ENCODE assay signal across 16 cellular contexts in genomic region chr13:26517931-26518330, GRCh38. TPM values are rescaled to one million over a fixed set of nuclear protein-coding genes. Genes with fewer than 3 reads are reported as not detected.
DNase-seq lines count a peak whose midpoint lies in the region; ATAC-seq and TF ChIP-seq lines count a peak whose summit lies in the region.
"Had no signal": no experiment of that assay in that cellular context is flagged by ENCODE, and none has a peak within 500 bp of the region (broad histone marks: within the 10 kb centered on the region; RNA-seq: fewer than 3 reads in every experiment).

No MANE protein-coding gene starts in this region.

- H4K20me1 ChIP-seq in GM23338 (replicated peaks; ENCODE audit: insufficient read depth) (no peaks in the 10 kb centered on the region), neural cell (ENCODE audit: insufficient read depth) (no peaks in the 10 kb centered on the region)

- H3K36me3 Mint-ChIP-seq in GM23338 (ENCODE audit: low read depth), result no peaks in the 10 kb centered on the region
- H3K36me3 Mint-ChIP-seq: CD4-positive, CD25-positive, alpha-beta regulatory T cell; IgD-negative memory B cell had no signal

- no peak for TF ChIP-seq RAD21 in neural cell (conservative IDR thresholded peaks at IDR 0.05)

- H3F3A ChIP-seq in GM23338 (replicated peaks; ENCODE audit: low read depth), result no peaks in the 10 kb centered on the region
- H3F3A ChIP-seq in neural cell (ENCODE audit: insufficient read depth, low read length, poor library complexity, severe bottlenecking), result no peaks in the 10 kb centered on the region

- no peak for TF ChIP-seq EP300 in neural cell (conservative IDR thresholded peaks at IDR 0.05; ENCODE audit: poor library complexity, severe bottlenecking)

- H3K27ac Mint-ChIP-seq in GM23338, result peak overlapping the region; percentile 57
- H3K27ac Mint-ChIP-seq: CD4-positive, CD25-positive, alpha-beta regulatory T cell; IgD-negative memory B cell had no signal

- H3K27me3 ChIP-seq in GM23338 (ENCODE audit: insufficient read depth) (no peaks in the 10 kb centered on the region), neural cell (ENCODE audit: insufficient read depth, low read depth, low read length) (no peaks in the 10 kb centered on the region)

- H3K4me2 ChIP-seq in GM23338 (peak overlapping the region; percentile 70), neural cell (ENCODE audit: low read length) (no peak overlapping the region)

- no peaks in the 10 kb centered on the region; the same call in 2 of the 3 replicates for H3K9me3 Mint-ChIP-seq in GM23338
- H3K9me3 Mint-ChIP-seq: CD4-positive, CD25-positive, alpha-beta regulatory T cell had no signal

- H3K4me1 ChIP-seq in GM23338 (ENCODE audit: insufficient read depth), result peaks cover 21% of the 10 kb centered on the region

- no peak overlapping the region for H3K4me3 ChIP-seq in GM23338
- no peak overlapping the region for H3K4me3 ChIP-seq in neural cell (ENCODE audit: low read length)
- H3K4me3 ChIP-seq: SK-N-MC had no signal

- H3K4me3 Mint-ChIP-seq in GM23338, result no peak overlapping the region
- H3K4me3 Mint-ChIP-seq: CD4-positive, CD25-positive, alpha-beta regulatory T cell; IgD-negative memory B cell had no signal

- H2AFZ ChIP-seq in GM23338, result peak overlapping the region; percentile 93; the same call in 1 of the 2 replicates
- H2AFZ ChIP-seq in neural cell (ENCODE audit: low read depth, low read length), result no peak overlapping the region

- H3K27ac ChIP-seq in GM23338 (ENCODE audit: low read depth) (no peak overlapping the region), neural cell (ENCODE audit: low read length) (peak overlapping the region; percentile 33)
- H3K27ac ChIP-seq: RWPE1, SK-N-MC had no signal

- H3K9ac ChIP-seq in neural cell (ENCODE audit: low read length), result peak overlapping the region; percentile 21

- TF ChIP-seq CTCF in GM23338 (conservative IDR thresholded peaks at IDR 0.05; ENCODE audit: low read depth in 2 of 2) (no peak), neural cell (IDR thresholded peaks at IDR 0.05; ENCODE audit: poor library complexity, severe bottlenecking) (no peak)

- no peaks in the 10 kb centered on the region for H3K36me3 ChIP-seq in GM23338 (ENCODE audit: insufficient read depth)
- H3K36me3 ChIP-seq in neural cell (ENCODE audit: insufficient read depth, low read length), result no peaks in the 10 kb centered on the region

- no peaks in the 10 kb centered on the region for H3K9me3 ChIP-seq in neural cell (ENCODE audit: low read length)

- H3K79me2 ChIP-seq in GM23338 (replicated peaks; ENCODE audit: insufficient read depth) (no peaks in the 10 kb centered on the region), neural cell (replicated peaks; ENCODE audit: insufficient read depth, low read length) (no peaks in the 10 kb centered on the region)

- H3K27me3 Mint-ChIP-seq in GM23338 (ENCODE audit: insufficient read depth, low read depth, poor library complexity), result peaks cover 9% of the 10 kb centered on the region

- DNase-seq in GM23338 (ENCODE audit: low spot score) (no peak), NCI-H1694 treated with DMSO at 0.1 percent for 48 hours (lab: John Stamatoyannopoulos, UW) (peak; percentile 53), cerebellar cortex (ENCODE audit: low spot score) (peak; percentile 80), NCI-H748 treated with DMSO at 0.1 percent for 48 hours (lab: John Stamatoyannopoulos, UW) (no peak), GOT3 (lab: John Stamatoyannopoulos, UW) (no peak)
- DNase-seq: CD4-positive, CD25-positive, alpha-beta regulatory T cell; Karpas-422; MV-4-11; NCI-H1105 treated with DMSO at 0.1 percent for 48 hours; SHP77 treated with DMSO at 0.1 percent for 48 hours; SW 1271 had no signal

- peaks cover 16% of the 10 kb centered on the region; the same call in 1 of the 2 replicates for H3K9me2 ChIP-seq in GM23338 (ENCODE audit: insufficient read depth)
- no peaks in the 10 kb centered on the region for H3K9me2 ChIP-seq in neural cell (ENCODE audit: insufficient read depth, low read length)

- no peak for ATAC-seq in GM23338
- no peak for ATAC-seq in HG03432 (IDR thresholded peaks at IDR 0.05; ENCODE audit: unreplicated experiment)

- peaks cover 38% of the 10 kb centered on the region for H3K4me1 Mint-ChIP-seq in GM23338
- H3K4me1 Mint-ChIP-seq: CD4-positive, CD25-positive, alpha-beta regulatory T cell; IgD-negative memory B cell had no signal

TF ChIP-seq in GM23338, 12 proteins besides CTCF, POLR2A, EP300 and RAD21:
- TF ChIP-seq EZH2phosphoT487 (IDR thresholded peaks at IDR 0.05; ENCODE audit: unreplicated experiment), result no peak
- TF ChIP-seq CREB1 (CRISPR knock-in tag; IDR thresholded peaks at IDR 0.05; ENCODE audit: low read depth), result no peak
- no peak for TF ChIP-seq ZNF114 (CRISPR knock-in tag; IDR thresholded peaks at IDR 0.05)
- TF ChIP-seq JUNB (IDR thresholded peaks at IDR 0.05; ENCODE audit: unreplicated experiment), result no peak
- no peak for TF ChIP-seq POLR2AphosphoS5 (IDR thresholded peaks at IDR 0.05; ENCODE audit: low read depth)
- TF ChIP-seq ETS1 (IDR thresholded peaks at IDR 0.05), result no peak
- TF ChIP-seq STAT1 (IDR thresholded peaks at IDR 0.05; ENCODE audit: unreplicated experiment), result no peak

TF ChIP-seq in neural cell, 6 proteins besides CTCF, POLR2A, EP300 and RAD21:
- TF ChIP-seq EZH2 (IDR thresholded peaks at IDR 0.05; ENCODE audit: borderline replicate concordance, insufficient read depth, low read length, poor library complexity, severe bottlenecking), result no peak
- TF ChIP-seq MXI1 (conservative IDR thresholded peaks at IDR 0.05; ENCODE audit: poor library complexity, severe bottlenecking), result no peak
- TF ChIP-seq REST (IDR thresholded peaks at IDR 0.05; ENCODE audit: borderline replicate concordance), result no peak
- TF ChIP-seq TAF1 (IDR thresholded peaks at IDR 0.05; ENCODE audit: low read depth), result no peak
- TF ChIP-seq POLR2AphosphoS5 (IDR thresholded peaks at IDR 0.05), result no peak
- TF ChIP-seq SMC3 (conservative IDR thresholded peaks at IDR 0.05; ENCODE audit: poor library complexity), result no peak

RNA-seq across cellular contexts. Expression of gene WASF3, which starts 39.6 kb away (rescaled TPM):
- total RNA-seq in GM23338 (2014; rRNA removed; shearing (Covaris generic)), result 20.7 and 21.0 TPM in 2 replicates
- 9.9 and 10.5 TPM in 2 replicates for polyA plus RNA-seq in GM23338 (2016; fragmentation: Nextera tagmentation; extraction: Ambion mirVana)
- 44.5 and 49.1 TPM in 2 replicates for polyA plus RNA-seq in neural cell
- polyA minus RNA-seq in neural cell, result 55.5 and 67.1 TPM in 2 replicates
- polyA plus RNA-seq: CD4-positive, CD25-positive, alpha-beta regulatory T cell; IgD-negative memory B cell had no signal

Comparison
In these comparisons a context has a peak if more than half of its experiments do, and no peak if none do; other contexts are left out.
1. DNase-seq: peak in NCI-H1694 treated with DMSO at 0.1 percent for 48 hours (single experiment) and cerebellar cortex (single experiment); none in GM23338 (single experiment), NCI-H748 treated with DMSO at 0.1 percent for 48 hours (single experiment) and GOT3 (single experiment).